Comparison of ENCODE assay signal across 28 cellular contexts in genomic region chr7:26008428-26008827, GRCh38.
"Had no signal": no experiment of that assay in that cellular context is flagged by ENCODE, and none has a peak within 500 bp of the region (broad histone marks: within the 10 kb centered on the region; RNA-seq: fewer than 3 reads in every experiment).

No MANE protein-coding gene starts in this region.

- H3K9me3 ChIP-seq: esophagus squamous epithelium, heart right ventricle, lower lobe of right lung, prostate gland, sigmoid colon, thoracic aorta, tibial nerve, upper lobe of left lung, uterus had no signal

- H3K4me3 ChIP-seq: esophagus squamous epithelium, heart right ventricle, lower lobe of right lung, prostate gland, sigmoid colon, thoracic aorta, tibial nerve, upper lobe of left lung, uterus had no signal

- H3K79me2 ChIP-seq: parathyroid adenoma had no signal

- H3K36me3 ChIP-seq: esophagus squamous epithelium, heart right ventricle, lower lobe of right lung, prostate gland, sigmoid colon, thoracic aorta, tibial nerve, upper lobe of left lung, uterus had no signal

- H2AFZ ChIP-seq: parathyroid adenoma had no signal

- H3K27me3 ChIP-seq: sigmoid colon, tibial nerve, upper lobe of left lung, uterus had no signal

- DNase-seq: cortex of kidney; effector memory CD8-positive, alpha-beta T cell; erythroblast; esophagus squamous epithelium; foreskin melanocyte; glutamatergic neuron; heart right ventricle; hippocampal formation; immature natural killer cell; islet precursor cell; kidney glomerular epithelial cell; left ventricle myocardium superior; lower lobe of right lung; naive thymus-derived CD8-positive, alpha-beta T cell; nephron progenitor cell; occipital lobe; right cardiac atrium; sigmoid colon; stimulated activated CD4-positive, alpha-beta T cell treated with anti-CD3 and anti-CD28 coated beads, Interleukin-4, amount 100 ng/mL, for 4 hours; stimulated activated naive CD8-positive, alpha-beta T cell treated with anti-CD3 and anti-CD28 coated beads, Interleukin-15, Interleukin-2, amounts not matched to agents 100 U/mL and 50 U/mL, for 24 hours; uterus had no signal

- H3K27ac ChIP-seq: esophagus squamous epithelium, heart right ventricle, lower lobe of right lung, parathyroid adenoma, prostate gland, sigmoid colon, thoracic aorta, tibial nerve, upper lobe of left lung, uterus had no signal

- H3K9ac ChIP-seq: parathyroid adenoma had no signal

- ATAC-seq: effector memory CD8-positive, alpha-beta T cell; heart right ventricle; left ventricle myocardium superior; lower lobe of right lung; naive thymus-derived CD8-positive, alpha-beta T cell; right cardiac atrium; stimulated activated memory B cell treated with anti-CD40 and anti-IgM and Interleukin-4, amounts not matched to agents 10 μg/mL and 1 μg/mL and 100 μg/mL, for 72 hours; stimulated activated naive CD8-positive, alpha-beta T cell treated with anti-CD3 and anti-CD28 coated beads, Interleukin-15, Interleukin-2, amounts not matched to agents 100 U/mL and 50 U/mL, for 24 hours had no signal

- H3K4me1 ChIP-seq: heart right ventricle, lower lobe of right lung, parathyroid adenoma, tibial nerve, upper lobe of left lung, uterus had no signal

- FAIRE-seq: endometrium had no signal
